1 cellular context compared by ENCODE assay signal in the genomic region with DNA sequence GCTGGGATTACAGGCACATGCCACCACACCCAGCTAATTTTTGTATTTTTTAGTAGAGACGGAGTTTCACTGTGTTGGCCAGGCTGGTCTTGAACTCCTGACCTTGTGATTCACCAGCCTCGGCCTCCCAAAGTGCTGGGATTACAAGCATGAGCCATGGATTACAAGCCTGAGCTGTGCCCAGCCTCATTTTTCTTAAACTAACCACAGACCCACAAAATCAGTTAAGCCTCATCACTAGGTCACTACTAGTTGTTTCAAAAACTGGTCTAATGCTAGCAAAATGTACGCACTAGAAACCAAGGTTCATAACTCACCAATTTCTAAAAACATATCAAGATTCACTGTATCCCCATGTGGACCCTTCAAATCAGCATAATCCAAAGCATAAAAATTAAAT.
TF ChIP-seq lines count a peak whose summit lies in the region.
"Not testable (repeated sequence)": the region's sequence is repeated elsewhere in the genome, so short reads cannot be mapped to it uniquely, and the experiment has no call there.

No MANE protein-coding gene starts in this region.

TF ChIP-seq in K562, 482 proteins besides CTCF, POLR2A, EP300 and RAD21:
- TF ChIP-seq MYNN (IDR thresholded peaks at IDR 0.05); CEBPG (tag; conservative IDR thresholded peaks at IDR 0.05 in 1 of 2, IDR thresholded peaks at IDR 0.05 in 1 of 2); NR2C2 (CRISPR knock-in tag; IDR thresholded peaks at IDR 0.05): not testable (repeated sequence)
- 0 out of 2 replicates have a peak, but pooled peaks have one; percentile 44 for TF ChIP-seq MYNN (CRISPR knock-in tag; IDR thresholded peaks at IDR 0.05)
- peak; percentile 16 for TF ChIP-seq NR0B1 (IDR thresholded peaks at IDR 0.05; ENCODE audit: partially characterized antibody)
- 0 out of 2 replicates have a peak, but pooled peaks have one; percentile 1 for TF ChIP-seq SMC3 (conservative IDR thresholded peaks at IDR 0.05; ENCODE audit: insufficient read depth, low read depth, low read length)
- peak; percentile 71; the same call in 1 of the 2 replicates for TF ChIP-seq STAT6 (CRISPR knock-in tag; IDR thresholded peaks at IDR 0.05)
- TF ChIP-seq, protein P1, sequence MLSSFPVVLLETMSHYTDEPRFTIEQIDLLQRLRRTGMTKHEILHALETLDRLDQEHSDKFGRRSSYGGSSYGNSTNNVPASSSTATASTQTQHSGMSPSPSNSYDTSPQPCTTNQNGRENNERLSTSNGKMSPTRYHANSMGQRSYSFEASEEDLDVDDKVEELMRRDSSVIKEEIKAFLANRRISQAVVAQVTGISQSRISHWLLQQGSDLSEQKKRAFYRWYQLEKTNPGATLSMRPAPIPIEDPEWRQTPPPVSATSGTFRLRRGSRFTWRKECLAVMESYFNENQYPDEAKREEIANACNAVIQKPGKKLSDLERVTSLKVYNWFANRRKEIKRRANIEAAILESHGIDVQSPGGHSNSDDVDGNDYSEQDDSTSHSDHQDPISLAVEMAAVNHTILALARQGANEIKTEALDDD (IDR thresholded peaks at IDR 0.05) = peak; percentile 91
- peak; percentile 11; the same call in 1 of the 2 replicates for TF ChIP-seq HSF4 (CRISPR knock-in tag; IDR thresholded peaks at IDR 0.05; ENCODE audit: borderline replicate concordance)
- TF ChIP-seq CEBPG (CRISPR knock-in tag; IDR thresholded peaks at IDR 0.05) = 0 out of 2 replicates have a peak, but pooled peaks have one; percentile 37
- TF ChIP-seq, protein P2, sequence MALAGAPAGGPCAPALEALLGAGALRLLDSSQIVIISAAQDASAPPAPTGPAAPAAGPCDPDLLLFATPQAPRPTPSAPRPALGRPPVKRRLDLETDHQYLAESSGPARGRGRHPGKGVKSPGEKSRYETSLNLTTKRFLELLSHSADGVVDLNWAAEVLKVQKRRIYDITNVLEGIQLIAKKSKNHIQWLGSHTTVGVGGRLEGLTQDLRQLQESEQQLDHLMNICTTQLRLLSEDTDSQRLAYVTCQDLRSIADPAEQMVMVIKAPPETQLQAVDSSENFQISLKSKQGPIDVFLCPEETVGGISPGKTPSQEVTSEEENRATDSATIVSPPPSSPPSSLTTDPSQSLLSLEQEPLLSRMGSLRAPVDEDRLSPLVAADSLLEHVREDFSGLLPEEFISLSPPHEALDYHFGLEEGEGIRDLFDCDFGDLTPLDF (CRISPR knock-in tag; IDR thresholded peaks at IDR 0.05) = 0 out of 2 replicates have a peak, but pooled peaks have one; percentile 31
- 0 out of 2 replicates have a peak, but pooled peaks have one; percentile 15 for TF ChIP-seq NR2C2 (tag; IDR thresholded peaks at IDR 0.05)
- TF ChIP-seq, protein P3, sequence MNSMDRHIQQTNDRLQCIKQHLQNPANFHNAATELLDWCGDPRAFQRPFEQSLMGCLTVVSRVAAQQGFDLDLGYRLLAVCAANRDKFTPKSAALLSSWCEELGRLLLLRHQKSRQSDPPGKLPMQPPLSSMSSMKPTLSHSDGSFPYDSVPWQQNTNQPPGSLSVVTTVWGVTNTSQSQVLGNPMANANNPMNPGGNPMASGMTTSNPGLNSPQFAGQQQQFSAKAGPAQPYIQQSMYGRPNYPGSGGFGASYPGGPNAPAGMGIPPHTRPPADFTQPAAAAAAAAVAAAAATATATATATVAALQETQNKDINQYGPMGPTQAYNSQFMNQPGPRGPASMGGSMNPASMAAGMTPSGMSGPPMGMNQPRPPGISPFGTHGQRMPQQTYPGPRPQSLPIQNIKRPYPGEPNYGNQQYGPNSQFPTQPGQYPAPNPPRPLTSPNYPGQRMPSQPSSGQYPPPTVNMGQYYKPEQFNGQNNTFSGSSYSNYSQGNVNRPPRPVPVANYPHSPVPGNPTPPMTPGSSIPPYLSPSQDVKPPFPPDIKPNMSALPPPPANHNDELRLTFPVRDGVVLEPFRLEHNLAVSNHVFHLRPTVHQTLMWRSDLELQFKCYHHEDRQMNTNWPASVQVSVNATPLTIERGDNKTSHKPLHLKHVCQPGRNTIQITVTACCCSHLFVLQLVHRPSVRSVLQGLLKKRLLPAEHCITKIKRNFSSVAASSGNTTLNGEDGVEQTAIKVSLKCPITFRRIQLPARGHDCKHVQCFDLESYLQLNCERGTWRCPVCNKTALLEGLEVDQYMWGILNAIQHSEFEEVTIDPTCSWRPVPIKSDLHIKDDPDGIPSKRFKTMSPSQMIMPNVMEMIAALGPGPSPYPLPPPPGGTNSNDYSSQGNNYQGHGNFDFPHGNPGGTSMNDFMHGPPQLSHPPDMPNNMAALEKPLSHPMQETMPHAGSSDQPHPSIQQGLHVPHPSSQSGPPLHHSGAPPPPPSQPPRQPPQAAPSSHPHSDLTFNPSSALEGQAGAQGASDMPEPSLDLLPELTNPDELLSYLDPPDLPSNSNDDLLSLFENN (IDR thresholded peaks at IDR 0.05; ENCODE audit: low read depth in 2 of 2, low read length in 2 of 2) = 0 out of 4 replicates have a peak, but pooled peaks of 1 of the 2 experiments have one; percentile 30
- TF ChIP-seq ZNF431 (CRISPR knock-in tag; IDR thresholded peaks at IDR 0.05) = 0 out of 2 replicates have a peak, but pooled peaks have one; percentile 63
- TF ChIP-seq ZNF121 (CRISPR knock-in tag; conservative IDR thresholded peaks at IDR 0.05) = peak; percentile 26; the same call in 1 of the 2 replicates
- TF ChIP-seq, protein P4, sequence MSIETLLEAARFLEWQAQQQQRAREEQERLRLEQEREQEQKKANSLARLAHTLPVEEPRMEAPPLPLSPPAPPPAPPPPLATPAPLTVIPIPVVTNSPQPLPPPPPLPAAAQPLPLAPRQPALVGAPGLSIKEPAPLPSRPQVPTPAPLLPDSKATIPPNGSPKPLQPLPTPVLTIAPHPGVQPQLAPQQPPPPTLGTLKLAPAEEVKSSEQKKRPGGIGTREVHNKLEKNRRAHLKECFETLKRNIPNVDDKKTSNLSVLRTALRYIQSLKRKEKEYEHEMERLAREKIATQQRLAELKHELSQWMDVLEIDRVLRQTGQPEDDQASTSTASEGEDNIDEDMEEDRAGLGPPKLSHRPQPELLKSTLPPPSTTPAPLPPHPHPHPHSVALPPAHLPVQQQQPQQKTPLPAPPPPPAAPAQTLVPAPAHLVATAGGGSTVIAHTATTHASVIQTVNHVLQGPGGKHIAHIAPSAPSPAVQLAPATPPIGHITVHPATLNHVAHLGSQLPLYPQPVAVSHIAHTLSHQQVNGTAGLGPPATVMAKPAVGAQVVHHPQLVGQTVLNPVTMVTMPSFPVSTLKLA (conservative IDR thresholded peaks at IDR 0.05) = 0 out of 4 replicates have a peak, but pooled peaks of 1 of the 2 experiments have one; percentile 17
